Comparison of ENCODE assay signal across 17 cellular contexts in genomic region chr1:167761400-167761799, GRCh38. TPM values are rescaled to one million over a fixed set of nuclear protein-coding genes. Genes with fewer than 3 reads are reported as not detected.
A peak's percentile ranks its signal among the peaks of the same experiment; 100 is the strongest.
DNase-seq lines count a peak whose midpoint lies in the region; ATAC-seq, FAIRE-seq and TF ChIP-seq lines count a peak whose summit lies in the region.
"Had no signal": no experiment of that assay in that cellular context is flagged by ENCODE, and none has a peak within 500 bp of the region (broad histone marks: within the 10 kb centered on the region; RNA-seq: fewer than 3 reads in every experiment).

No MANE protein-coding gene starts in this region.

- no peak for ATAC-seq in activated CD8-positive, alpha-beta T cell treated with anti-CD3 and anti-CD28 coated beads for 36 hours
- ATAC-seq in naive thymus-derived CD4-positive, alpha-beta T cell = no peak

- H3K9me3 ChIP-seq in KOPT-K1 (ENCODE audit: insufficient read depth, low read length, poor library complexity, severe bottlenecking) = no peaks in the 10 kb centered on the region
- H3K9me3 ChIP-seq in naive thymus-derived CD4-positive, alpha-beta T cell (ENCODE audit: control insufficient read depth in 2 of 3, low read length in 3 of 3) = no peaks in the 10 kb centered on the region
- H3K9me3 ChIP-seq: heart right ventricle, SK-N-SH had no signal

- POLR2A ChIA-PET in activated CD8-positive, alpha-beta T cell treated with anti-CD3 and anti-CD28 coated beads for 36 hours (lab: Charles Lee) = interaction anchor here (1.0 to 1.8 kb wide), 2 partner anchors 8 to 45 kb away, joined by 3 to 6 read pairs; no protein-coding TSS in a partner anchor
- POLR2A ChIA-PET in naive thymus-derived CD4-positive, alpha-beta T cell (lab: Charles Lee) = interaction anchor here (0.7 kb wide), 1 partner anchor 145 kb away, joined by 3 read pairs; no protein-coding TSS in a partner anchor

- no peak overlapping the region for H3K4me3 Mint-ChIP-seq in activated CD8-positive, alpha-beta T cell treated with anti-CD3 and anti-CD28 coated beads for 36 hours
- H3K4me3 Mint-ChIP-seq in naive thymus-derived CD4-positive, alpha-beta T cell = peak overlapping the region in 7 of 10 donors; percentile 32 to 88 (median 57)

- TF ChIP-seq CTCF in D721Med (IDR thresholded peaks at IDR 0.05; ENCODE audit: insufficient read depth, missing control alignments) = no peak
- TF ChIP-seq CTCF in activated CD8-positive, alpha-beta T cell treated with anti-CD3 and anti-CD28 coated beads for 36 hours (IDR thresholded peaks at IDR 0.05) = no peak

- no peaks in the 10 kb centered on the region for H3K27me3 Mint-ChIP-seq in activated CD8-positive, alpha-beta T cell treated with anti-CD3 and anti-CD28 coated beads for 36 hours
- H3K27me3 Mint-ChIP-seq in naive thymus-derived CD4-positive, alpha-beta T cell = no peaks in the 10 kb centered on the region
- H3K27me3 Mint-ChIP-seq: CD4-positive, CD25-positive, alpha-beta regulatory T cell; stimulated activated naive CD8-positive, alpha-beta T cell treated with anti-CD3 and anti-CD28 coated beads, Interleukin-15, amount 100 ng/mL, for 72 hours had no signal

- H3K9me3 Mint-ChIP-seq in activated CD8-positive, alpha-beta T cell treated with anti-CD3 and anti-CD28 coated beads for 36 hours = no peaks in the 10 kb centered on the region
- no peaks in the 10 kb centered on the region for H3K9me3 Mint-ChIP-seq in naive thymus-derived CD4-positive, alpha-beta T cell
- H3K9me3 Mint-ChIP-seq: stimulated activated naive CD8-positive, alpha-beta T cell treated with anti-CD3 and anti-CD28 coated beads, Interleukin-15, amount 100 ng/mL, for 72 hours had no signal

- peaks cover 9% of the 10 kb centered on the region for H3K36me3 ChIP-seq in KOPT-K1 (ENCODE audit: insufficient read depth, low read length)
- no peaks in the 10 kb centered on the region for H3K36me3 ChIP-seq in naive thymus-derived CD4-positive, alpha-beta T cell (ENCODE audit: control insufficient read depth in 2 of 3, insufficient read depth in 3 of 3, low read length in 3 of 3)

- peaks cover 1% of the 10 kb centered on the region for H3K36me3 Mint-ChIP-seq in activated CD8-positive, alpha-beta T cell treated with anti-CD3 and anti-CD28 coated beads for 36 hours (ENCODE audit: low read depth)
- peaks cover 0 to 6% (median 0%) of the 10 kb centered on the region in 5 donors for H3K36me3 Mint-ChIP-seq in naive thymus-derived CD4-positive, alpha-beta T cell

- H3K4me3 ChIP-seq in naive thymus-derived CD4-positive, alpha-beta T cell (ENCODE audit: low read length) = no peak overlapping the region
- H3K4me3 ChIP-seq: coronary artery, heart right ventricle had no signal

- DNase-seq in D721Med (ENCODE audit: insufficient read length, low spot score) (no peak), A172 (ENCODE audit: low spot score) (no peak), mucosa of gallbladder (ENCODE audit: low spot score) (no peak), HT-29 (ENCODE audit: low spot score) (no peak)
- no peak for DNase-seq in activated CD8-positive, alpha-beta T cell treated with anti-CD3 and anti-CD28 coated beads for 36 hours
- DNase-seq in naive thymus-derived CD4-positive, alpha-beta T cell = no peak
- DNase-seq: activated CD8-positive, alpha-beta memory T cell treated with anti-CD3 and anti-CD28 coated beads, Interleukin-2, amount 50 U/mL, for 4 hours; amygdala; heart right ventricle; midbrain; NCI-H1436; NCI-H345; SK-N-SH had no signal

- H3K4me1 ChIP-seq in naive thymus-derived CD4-positive, alpha-beta T cell (ENCODE audit: control insufficient read depth in 2 of 2, insufficient read depth in 2 of 2, low read length in 2 of 2) = peaks cover 0 to 17% of the 10 kb centered on the region in 2 donors

- no peaks in the 10 kb centered on the region for H3K27me3 ChIP-seq in naive thymus-derived CD4-positive, alpha-beta T cell (ENCODE audit: control insufficient read depth in 2 of 2, insufficient read depth in 2 of 2, low read length in 2 of 2)
- H3K27me3 ChIP-seq: heart right ventricle had no signal

- CTCF ChIA-PET in activated CD8-positive, alpha-beta T cell treated with anti-CD3 and anti-CD28 coated beads for 36 hours (lab: Charles Lee) = interaction anchor here (1.1 kb wide), 1 partner anchor 48 kb away, joined by 3 read pairs; no protein-coding TSS in a partner anchor
- CTCF ChIA-PET in naive thymus-derived CD4-positive, alpha-beta T cell (lab: Charles Lee) = interaction anchor here (0.9 to 2.0 kb wide), 3 partner anchors 37 to 73 kb away, joined by 3 to 7 read pairs (median 3); no protein-coding TSS in a partner anchor

- H3K27ac ChIP-seq in KOPT-K1 (ENCODE audit: low read depth, low read length, poor library complexity, severe bottlenecking) = peak overlapping the region; percentile 95
- H3K27ac ChIP-seq in naive thymus-derived CD4-positive, alpha-beta T cell (ENCODE audit: low read depth, low read length) = no peak overlapping the region
- H3K27ac ChIP-seq: coronary artery, heart right ventricle had no signal

- peaks cover 26% of the 10 kb centered on the region for H3K4me1 Mint-ChIP-seq in activated CD8-positive, alpha-beta T cell treated with anti-CD3 and anti-CD28 coated beads for 36 hours (ENCODE audit: low read depth)
- H3K4me1 Mint-ChIP-seq in naive thymus-derived CD4-positive, alpha-beta T cell = peaks cover 22 to 45% (median 41%) of the 10 kb centered on the region in 7 donors

- intact Hi-C loops in activated CD8-positive, alpha-beta T cell treated with anti-CD3 and anti-CD28 coated beads for 36 hours (cut with micrococcal nuclease) = no loop called here
- intact Hi-C loops in naive thymus-derived CD4-positive, alpha-beta T cell (cut with micrococcal nuclease) = loop anchor here in 1 of 2 donors (5.0 kb wide), 1 partner anchor 39 kb away; the partner anchor contains the start of gene MPZL1

- peak overlapping the region; percentile 18 for H3K27ac Mint-ChIP-seq in activated CD8-positive, alpha-beta T cell treated with anti-CD3 and anti-CD28 coated beads for 36 hours
- H3K27ac Mint-ChIP-seq in naive thymus-derived CD4-positive, alpha-beta T cell = peak overlapping the region in 5 of 9 donors; percentile 2 to 80 (median 63)

- peak; percentile 41 for FAIRE-seq in D721Med (lab: Jason Lieb, UNC)

RNA-seq across cellular contexts. Expression of gene MPZL1, which starts 39.6 kb away (rescaled TPM):
- total RNA-seq in activated CD8-positive, alpha-beta T cell treated with anti-CD3 and anti-CD28 coated beads for 36 hours = 10 to 100 TPM; 14.8 to 15.4 TPM
- 10 to 100 TPM in 2 of 5 experiments, 1 to 10 TPM in 3; 4.8 to 25.3 (median 8.6) TPM for total RNA-seq in naive thymus-derived CD4-positive, alpha-beta T cell
- polyA plus RNA-seq in naive thymus-derived CD4-positive, alpha-beta T cell = 10 to 100 TPM; 12.2 to 19.0 TPM
- 126 and 170 TPM in 2 replicates for total RNA-seq in A172 (2014; rRNA removed; shearing (Covaris generic))
- total RNA-seq in mucosa of gallbladder = 137 TPM
- total RNA-seq in HT-29 (2014; rRNA removed; shearing (Covaris generic)) = 42.3 and 55.1 TPM in 2 replicates
